In genomic region chr6:1720620-1721322, GRCh38 we compare ENCODE assay signal across 1 cellular context.
TF ChIP-seq lines count a peak whose summit lies in the region.

No MANE protein-coding gene starts in this region.

TF ChIP-seq in HEK293, 187 proteins besides CTCF, POLR2A, EP300 and RAD21 (continued from another document):
- TF ChIP-seq INSM2 (tag by site-specific recombination; IDR thresholded peaks at IDR 0.05) (no peak), ZNF530 (tag by site-specific recombination; IDR thresholded peaks at IDR 0.05; ENCODE audit: low read depth) (no peak), ZBTB48 (tag by site-specific recombination; IDR thresholded peaks at IDR 0.05) (no peak), ZBTB20 (tag by site-specific recombination; IDR thresholded peaks at IDR 0.05) (no peak), ZNF335 (tag by site-specific recombination; conservative IDR thresholded peaks at IDR 0.05) (peak; percentile 19; the same call in 1 of the 2 replicates), ZNF248 (tag by site-specific recombination; IDR thresholded peaks at IDR 0.05) (no peak), ZNF621 (tag by site-specific recombination; IDR thresholded peaks at IDR 0.05) (no peak), ZNF473 (tag by site-specific recombination; IDR thresholded peaks at IDR 0.05) (no peak), ZNF350 (tag by site-specific recombination; IDR thresholded peaks at IDR 0.05) (no peak), ZSCAN5A (tag by site-specific recombination; IDR thresholded peaks at IDR 0.05) (no peak), ZNF132 (tag by site-specific recombination; IDR thresholded peaks at IDR 0.05; ENCODE audit: borderline replicate concordance) (no peak), ZNF404 (tag by site-specific recombination; IDR thresholded peaks at IDR 0.05) (no peak), ZNF580 (tag by site-specific recombination; IDR thresholded peaks at IDR 0.05) (no peak), ZNF610 (tag by site-specific recombination; IDR thresholded peaks at IDR 0.05; ENCODE audit: borderline replicate concordance) (0 out of 2 replicates have a peak, but pooled peaks have one; percentile 13), GLI2 (tag by site-specific recombination; IDR thresholded peaks at IDR 0.05; ENCODE audit: borderline replicate concordance, low read depth) (no peak), ZNF341 (tag by site-specific recombination; IDR thresholded peaks at IDR 0.05; ENCODE audit: low read depth) (peak; percentile 67), ZSCAN30 (tag by site-specific recombination; IDR thresholded peaks at IDR 0.05) (no peak), ZNF792 (tag by site-specific recombination; IDR thresholded peaks at IDR 0.05) (no peak), TRIM28 (IDR thresholded peaks at IDR 0.05; ENCODE audit: borderline replicate concordance, low read length) (0 out of 2 replicates have a peak, but pooled peaks have one; percentile 39), ZNF26 (tag by site-specific recombination; IDR thresholded peaks at IDR 0.05) (no peak), SP3 (tag by site-specific recombination; IDR thresholded peaks at IDR 0.05) (no peak), OSR2 (tag by site-specific recombination; IDR thresholded peaks at IDR 0.05) (peak; percentile 35; the same call in 1 of the 2 replicates), ZNF202 (tag by site-specific recombination; IDR thresholded peaks at IDR 0.05; ENCODE audit: borderline replicate concordance) (no peak), ZNF747 (tag by site-specific recombination; IDR thresholded peaks at IDR 0.05) (no peak), ZNF624 (tag by site-specific recombination; IDR thresholded peaks at IDR 0.05) (no peak), HOXC10 (CRISPR knock-in tag; IDR thresholded peaks at IDR 0.05) (no peak), WT1 (tag by site-specific recombination; IDR thresholded peaks at IDR 0.05) (peak; percentile 74), ZNF280D (tag by site-specific recombination; IDR thresholded peaks at IDR 0.05) (no peak), ZNF664 (tag by site-specific recombination; IDR thresholded peaks at IDR 0.05) (no peak), ZNF266 (tag by site-specific recombination; IDR thresholded peaks at IDR 0.05; ENCODE audit: low read depth) (no peak), PRDM6 (tag by site-specific recombination; IDR thresholded peaks at IDR 0.05) (peak; percentile 86), ZNF114 (tag by site-specific recombination; IDR thresholded peaks at IDR 0.05) (no peak), ZBTB8A (tag by site-specific recombination; IDR thresholded peaks at IDR 0.05) (no peak), KLF7 (tag by site-specific recombination; IDR thresholded peaks at IDR 0.05; ENCODE audit: borderline replicate concordance) (no peak), ZBTB49 (tag by site-specific recombination; IDR thresholded peaks at IDR 0.05; ENCODE audit: low read depth) (no peak), ZNF354C (tag by site-specific recombination; IDR thresholded peaks at IDR 0.05; ENCODE audit: borderline replicate concordance, low read depth) (no peak), ZEB2 (tag by site-specific recombination; IDR thresholded peaks at IDR 0.05) (0 out of 2 replicates have a peak, but pooled peaks have one; percentile 18), ZNF19 (tag by site-specific recombination; IDR thresholded peaks at IDR 0.05; ENCODE audit: low read depth) (no peak), FEZF1 (tag by site-specific recombination; IDR thresholded peaks at IDR 0.05) (peak; percentile 31; the same call in 1 of the 2 replicates), ZNF398 (tag by site-specific recombination; IDR thresholded peaks at IDR 0.05) (peak; percentile 56), ZNF623 (tag by site-specific recombination; IDR thresholded peaks at IDR 0.05) (no peak), ZNF843 (tag by site-specific recombination; IDR thresholded peaks at IDR 0.05) (peak; percentile 39; the same call in 1 of the 2 replicates)
